Comparison of ENCODE assay signal across 1 cellular context in the genomic region with DNA sequence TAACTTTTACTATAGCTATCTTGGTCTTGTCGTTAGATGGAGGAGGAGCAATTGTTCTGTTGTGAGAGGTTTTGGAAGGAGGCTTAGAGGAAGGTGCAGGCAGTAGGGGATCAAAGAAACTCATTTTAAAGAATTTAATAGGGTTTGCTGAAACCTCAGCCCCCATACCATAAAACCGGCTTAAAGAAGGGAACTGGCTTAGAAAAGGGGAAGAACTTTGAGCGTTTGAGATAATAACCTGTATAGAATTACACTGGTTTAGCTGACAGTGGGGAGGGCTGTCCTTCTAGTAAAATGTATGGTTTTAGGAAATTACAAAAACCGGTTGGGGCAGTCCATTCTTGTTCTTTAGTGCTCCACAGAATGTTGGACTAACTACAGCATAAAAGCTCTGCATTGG.
TF ChIP-seq lines count a peak whose summit lies in the region.

No MANE protein-coding gene starts in this region.

TF ChIP-seq in GM23338, 12 proteins besides CTCF, POLR2A, EP300 and RAD21 (continued from another document):
- TF ChIP-seq EZH2 (IDR thresholded peaks at IDR 0.05; ENCODE audit: low read depth, unreplicated experiment) = no peak
